ENCODE assay signal across 9 cellular contexts in genomic region chr15:92226020-92226612, GRCh38.
DNase-seq lines count a peak whose midpoint lies in the region; ATAC-seq, FAIRE-seq and TF ChIP-seq lines count a peak whose summit lies in the region.
"Had no signal": no experiment of that assay in that cellular context is flagged by ENCODE, and none has a peak within 500 bp of the region (broad histone marks: within the 10 kb centered on the region; RNA-seq: fewer than 3 reads in every experiment).

No MANE protein-coding gene starts in this region.

- peaks cover 0 to 9% (median 0%) of the 10 kb centered on the region in 11 donors for H3K9me3 Mint-ChIP-seq in naive thymus-derived CD4-positive, alpha-beta T cell
- H3K9me3 Mint-ChIP-seq: activated naive CD8-positive, alpha-beta T cell treated with anti-CD3 and anti-CD28 coated beads, Interleukin-2, amount 10 ng/mL, durations not matched to agents 7 days and 5 days had no signal

- POLR2A ChIA-PET in AG04449 (lab: Yijun Ruan, JAX), result no interaction called here
- POLR2A ChIA-PET in naive thymus-derived CD4-positive, alpha-beta T cell (lab: Charles Lee), result no interaction called here

- H3K27ac Mint-ChIP-seq in naive thymus-derived CD4-positive, alpha-beta T cell, result no peak overlapping the region
- H3K27ac Mint-ChIP-seq: activated naive CD8-positive, alpha-beta T cell treated with anti-CD3 and anti-CD28 coated beads, Interleukin-2, amount 10 ng/mL, durations not matched to agents 7 days and 5 days had no signal

- H3K4me3 ChIP-seq in AG04449 (ENCODE audit: low read depth, low read length) (no peak overlapping the region), RWPE2 (ENCODE audit: severe bottlenecking) (no peak overlapping the region), left ventricle myocardium inferior (no peak overlapping the region), tibial artery (no peak overlapping the region)
- H3K4me3 ChIP-seq in naive thymus-derived CD4-positive, alpha-beta T cell (ENCODE audit: low read length), result no peak overlapping the region

- peak; percentile 38 for TF ChIP-seq CTCF in AG04449 (IDR thresholded peaks at IDR 0.05; ENCODE audit: insufficient read depth, low read length, missing control alignments)
- peak; percentile 78 for TF ChIP-seq CTCF in RWPE2 (IDR thresholded peaks at IDR 0.05; ENCODE audit: poor library complexity, severe bottlenecking)
- peak; percentile 68 for TF ChIP-seq CTCF in left ventricle myocardium inferior (IDR thresholded peaks at IDR 0.05; ENCODE audit: borderline replicate concordance)
- peak; percentile 24 for TF ChIP-seq CTCF in tibial artery (IDR thresholded peaks at IDR 0.05)

- CTCF ChIA-PET in AG04449 (lab: Yijun Ruan, JAX), result interaction anchor here (1.0 to 4.1 kb wide), 6 partner anchors 19 to 139 kb away, joined by 3 to 44 read pairs (median 5); no protein-coding TSS in a partner anchor
- CTCF ChIA-PET in naive thymus-derived CD4-positive, alpha-beta T cell (lab: Charles Lee), result no interaction called here

- no peaks in the 10 kb centered on the region for H3K36me3 Mint-ChIP-seq in naive thymus-derived CD4-positive, alpha-beta T cell
- H3K36me3 Mint-ChIP-seq: activated naive CD8-positive, alpha-beta T cell treated with anti-CD3 and anti-CD28 coated beads, Interleukin-2, amount 10 ng/mL, durations not matched to agents 7 days and 5 days had no signal

- H3K4me1 Mint-ChIP-seq in naive thymus-derived CD4-positive, alpha-beta T cell, result no peaks in the 10 kb centered on the region
- H3K4me1 Mint-ChIP-seq: activated naive CD8-positive, alpha-beta T cell treated with anti-CD3 and anti-CD28 coated beads, Interleukin-2, amount 10 ng/mL, durations not matched to agents 7 days and 5 days had no signal

- intact Hi-C loops in left ventricle myocardium inferior (cut with micrococcal nuclease), result loop anchor here (5.0 kb wide), 1 partner anchor 129 kb away; no protein-coding TSS in a partner anchor
- intact Hi-C loops in tibial artery (cut with DNase I; ENCODE audit: low total_unique reads), result no loop called here
- intact Hi-C loops in naive thymus-derived CD4-positive, alpha-beta T cell (cut with micrococcal nuclease), result loop anchor here (1.0 to 2.0 kb wide), 2 partner anchors 129 to 923 kb away; no protein-coding TSS in a partner anchor

- no peak overlapping the region for H3K4me3 Mint-ChIP-seq in naive thymus-derived CD4-positive, alpha-beta T cell
- H3K4me3 Mint-ChIP-seq: activated naive CD8-positive, alpha-beta T cell treated with anti-CD3 and anti-CD28 coated beads, Interleukin-2, amount 10 ng/mL, durations not matched to agents 7 days and 5 days had no signal

- DNase-seq in AG04449 (ENCODE audit: low read depth, low spot score) (no peak), GM18507 (ENCODE audit: extremely low spot score, insufficient read length, low read depth) (no peak), RWPE2 (ENCODE audit: low spot score) (no peak), left ventricle myocardium inferior (no peak), tibial artery (no peak), HTR-8/SVneo (ENCODE audit: insufficient read length, low spot score) (no peak), KG1 (lab: John Stamatoyannopoulos, UW) (no peak)
- no peak for DNase-seq in naive thymus-derived CD4-positive, alpha-beta T cell
- DNase-seq: activated naive CD8-positive, alpha-beta T cell treated with anti-CD3 and anti-CD28 coated beads, Interleukin-2, amount 10 ng/mL, durations not matched to agents 7 days and 5 days had no signal

- H3K27me3 ChIP-seq in RWPE2 (ENCODE audit: insufficient read depth, poor library complexity, severe bottlenecking) (peaks cover 15% of the 10 kb centered on the region), left ventricle myocardium inferior (ENCODE audit: low read depth) (no peaks in the 10 kb centered on the region), tibial artery (no peaks in the 10 kb centered on the region)
- no peaks in the 10 kb centered on the region for H3K27me3 ChIP-seq in naive thymus-derived CD4-positive, alpha-beta T cell (ENCODE audit: control insufficient read depth in 2 of 2, insufficient read depth in 2 of 2, low read length in 2 of 2)

- H3K4me1 ChIP-seq in RWPE2 (ENCODE audit: insufficient read depth, poor library complexity, severe bottlenecking) (no peaks in the 10 kb centered on the region), left ventricle myocardium inferior (no peaks in the 10 kb centered on the region), tibial artery (no peaks in the 10 kb centered on the region)
- no peaks in the 10 kb centered on the region for H3K4me1 ChIP-seq in naive thymus-derived CD4-positive, alpha-beta T cell (ENCODE audit: control insufficient read depth in 2 of 2, insufficient read depth in 2 of 2, low read length in 2 of 2)

- ATAC-seq in RWPE2 (ENCODE audit: low read depth), result peak; percentile 79
- no peak for ATAC-seq in naive thymus-derived CD4-positive, alpha-beta T cell

- no peaks in the 10 kb centered on the region for H3K36me3 ChIP-seq in RWPE2 (ENCODE audit: low read depth)
- H3K36me3 ChIP-seq in left ventricle myocardium inferior, result no peaks in the 10 kb centered on the region
- H3K36me3 ChIP-seq in tibial artery, result no peaks in the 10 kb centered on the region
- H3K36me3 ChIP-seq in naive thymus-derived CD4-positive, alpha-beta T cell (ENCODE audit: control insufficient read depth in 2 of 3, insufficient read depth in 3 of 3, low read length in 3 of 3), result no peaks in the 10 kb centered on the region

- no peak overlapping the region for H3K27ac ChIP-seq in RWPE2 (ENCODE audit: poor library complexity, severe bottlenecking)
- H3K27ac ChIP-seq in left ventricle myocardium inferior (replicated peaks), result no peak overlapping the region
- no peak overlapping the region for H3K27ac ChIP-seq in tibial artery
- no peak overlapping the region for H3K27ac ChIP-seq in naive thymus-derived CD4-positive, alpha-beta T cell (ENCODE audit: low read depth, low read length)

- FAIRE-seq in GM18507 (lab: Jason Lieb, UNC) (peak; percentile 49), HTR-8/SVneo (lab: Jason Lieb, UNC) (no peak)

- H3K9me3 ChIP-seq in RWPE2 (ENCODE audit: severe bottlenecking) (no peaks in the 10 kb centered on the region), left ventricle myocardium inferior (replicated peaks) (peaks cover 11% of the 10 kb centered on the region), tibial artery (no peaks in the 10 kb centered on the region)
- no peaks in the 10 kb centered on the region for H3K9me3 ChIP-seq in naive thymus-derived CD4-positive, alpha-beta T cell (ENCODE audit: control insufficient read depth in 2 of 3, low read length in 3 of 3)

- peaks cover 9 to 41% (median 29%) of the 10 kb centered on the region in 5 donors for H3K27me3 Mint-ChIP-seq in naive thymus-derived CD4-positive, alpha-beta T cell

Comparison
In these comparisons a context has a peak if more than half of its experiments do, and no peak if none do; other contexts are left out.
1. CTCF ChIP-seq: peak in every context shown above with its lines; median percentile 78 in RWPE2; 68 in left ventricle myocardium inferior; 38 in AG04449; 24 in tibial artery.